In genomic region chr13:63117710-63118109, GRCh38 we compare ENCODE assay signal across 22 cellular contexts.
"Had no signal": no experiment of that assay in that cellular context is flagged by ENCODE, and none has a peak within 500 bp of the region (broad histone marks: within the 10 kb centered on the region; RNA-seq: fewer than 3 reads in every experiment).

No MANE protein-coding gene starts in this region.

- H3K27ac Mint-ChIP-seq: immature natural killer cell, mesothelial cell of epicardium had no signal

- H3K4me3 ChIP-seq: coronary artery, dorsolateral prefrontal cortex, esophagus muscularis mucosa, gastroesophageal sphincter, heart left ventricle, hepatocyte, left ventricle myocardium inferior, lower lobe of right lung, mucosa of descending colon had no signal

- H3K4me1 Mint-ChIP-seq: immature natural killer cell, mesothelial cell of epicardium had no signal

- H3K36me3 ChIP-seq: esophagus muscularis mucosa, gastroesophageal sphincter, heart left ventricle, left ventricle myocardium inferior, lower lobe of right lung had no signal

- H3K9me3 ChIP-seq: esophagus muscularis mucosa, gastroesophageal sphincter, heart left ventricle, left ventricle myocardium inferior, lower lobe of right lung had no signal

- H3K4me1 ChIP-seq: esophagus muscularis mucosa, foreskin keratinocyte, gastroesophageal sphincter, heart left ventricle, left ventricle myocardium inferior, lower lobe of right lung had no signal

- H3K4me3 Mint-ChIP-seq: immature natural killer cell, mesothelial cell of epicardium had no signal

- H3K27me3 ChIP-seq: esophagus muscularis mucosa, foreskin keratinocyte, gastroesophageal sphincter, heart left ventricle, hepatocyte had no signal

- ATAC-seq: foreskin keratinocyte, gastroesophageal sphincter, heart left ventricle, left colon, left lobe of liver, lower lobe of right lung, mucosa of descending colon had no signal

- H3K27ac ChIP-seq: coronary artery, dorsolateral prefrontal cortex, esophagus muscularis mucosa, foreskin keratinocyte, gastroesophageal sphincter, heart left ventricle, hepatocyte, left ventricle myocardium inferior, lower lobe of right lung had no signal

- H3K36me3 Mint-ChIP-seq: immature natural killer cell had no signal

- DNase-seq: dermis blood vessel endothelial cell; dorsolateral prefrontal cortex; effector CD4-positive, alpha-beta T cell; effector memory CD4-positive, alpha-beta T cell; foreskin keratinocyte; heart left ventricle; hypothalamus; immature natural killer cell; islet precursor cell; kidney; kidney glomerular epithelial cell; left colon; left ventricle myocardium inferior; lower lobe of right lung; mesenchymal stem cell; mucosa of descending colon had no signal
